In the genomic region with DNA sequence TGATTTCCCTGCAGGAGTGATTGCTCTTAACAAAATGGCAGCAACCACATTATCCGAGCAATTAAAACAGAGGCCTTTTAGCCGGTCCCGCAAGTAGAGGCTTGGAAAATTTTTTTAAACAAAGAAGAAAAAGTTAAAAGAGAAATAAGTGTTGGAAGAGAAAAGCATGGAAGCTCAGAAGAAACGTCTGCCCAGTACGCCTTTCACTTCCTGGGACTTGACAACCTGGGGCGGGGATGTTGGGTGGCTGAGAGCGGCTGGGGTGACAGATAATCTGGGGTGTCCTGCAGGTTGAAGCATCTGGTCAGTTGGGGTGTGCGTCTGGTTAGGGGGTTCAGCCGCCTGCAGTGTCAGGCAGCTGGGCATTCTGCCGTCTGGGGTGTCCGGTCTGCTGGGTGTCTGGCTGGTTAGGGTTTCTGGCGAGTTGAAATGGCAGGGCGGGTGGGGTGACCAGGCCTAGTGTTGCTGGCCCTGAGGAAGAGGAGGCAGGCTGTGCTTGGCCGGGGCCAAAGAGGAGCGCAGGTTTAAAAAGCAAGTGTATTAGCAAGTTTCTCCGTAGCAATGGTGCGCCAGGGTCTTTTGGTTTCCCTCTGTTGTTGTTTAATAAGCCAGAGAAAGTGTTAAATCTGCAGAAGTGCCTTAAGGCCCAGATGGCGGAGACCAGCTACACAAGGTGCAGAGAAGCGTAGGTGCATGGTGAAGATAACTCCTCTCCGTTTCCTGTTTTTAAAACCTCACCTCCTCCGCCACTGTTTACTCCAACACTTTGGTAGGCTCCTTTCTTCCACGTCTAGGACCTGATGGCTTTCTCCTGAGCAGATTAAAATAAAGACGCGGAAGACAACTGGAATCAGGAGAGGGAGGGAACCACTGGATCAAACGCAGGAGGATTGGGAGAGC, we compare ENCODE assay signal across 15 cellular contexts. TPM values are rescaled to one million over a fixed set of nuclear protein-coding genes. Genes with fewer than 3 reads are reported as not detected.
DNase-seq lines count a peak whose midpoint lies in the region; ATAC-seq and TF ChIP-seq lines count a peak whose summit lies in the region.
"Had no signal": no experiment of that assay in that cellular context is flagged by ENCODE, and none has a peak within 500 bp of the region (broad histone marks: within the 10 kb centered on the region; RNA-seq: fewer than 3 reads in every experiment).

No MANE protein-coding gene starts in this region.

- CTCF ChIA-PET in activated CD8-positive, alpha-beta T cell treated with anti-CD3 and anti-CD28 coated beads, Interleukin-2, amount 10 ng/mL, durations not matched to agents 7 days and 5 days (lab: Charles Lee): interaction anchor here (1.0 kb wide), 1 partner anchor 19 kb away, joined by 4 read pairs; no protein-coding TSS in a partner anchor
- CTCF ChIA-PET in activated CD8-positive, alpha-beta T cell treated with anti-CD3 and anti-CD28 coated beads for 36 hours (lab: Charles Lee): interaction anchor here (1.1 kb wide), 1 partner anchor 15 kb away, joined by 4 read pairs; no protein-coding TSS in a partner anchor

- POLR2A ChIA-PET in activated CD8-positive, alpha-beta T cell treated with anti-CD3 and anti-CD28 coated beads, Interleukin-2, amount 10 ng/mL, durations not matched to agents 7 days and 5 days (lab: Charles Lee): interaction anchor here (0.6 kb wide), 1 partner anchor 493 kb away, joined by 3 read pairs; no protein-coding TSS in a partner anchor
- POLR2A ChIA-PET in activated CD8-positive, alpha-beta T cell treated with anti-CD3 and anti-CD28 coated beads for 36 hours (lab: Charles Lee): interaction anchor here (0.9 kb wide), 1 partner anchor 9 kb away, joined by 3 read pairs; no protein-coding TSS in a partner anchor

- no peak for ATAC-seq in activated CD8-positive, alpha-beta T cell treated with anti-CD3 and anti-CD28 coated beads, Interleukin-2, amount 10 ng/mL, durations not matched to agents 7 days and 5 days
- no peak for ATAC-seq in activated CD8-positive, alpha-beta T cell treated with anti-CD3 and anti-CD28 coated beads for 36 hours
- no peak for ATAC-seq in stimulated activated naive B cell treated with anti-CD40 and anti-IgM and Interleukin-4, amounts not matched to agents 10 μg/mL and 1 μg/mL and 100 μg/mL, for 72 hours (replicated peaks)
- no peak for ATAC-seq in HG03432 (IDR thresholded peaks at IDR 0.05; ENCODE audit: unreplicated experiment)
- ATAC-seq: activated CD4-positive, CD25-positive, alpha-beta regulatory T cell treated with anti-CD3 and anti-CD28 coated beads, Interleukin-2, amount 50 U/mL, for 24 hours; psoas muscle had no signal

- TF ChIP-seq CTCF in activated CD8-positive, alpha-beta T cell treated with anti-CD3 and anti-CD28 coated beads for 36 hours (IDR thresholded peaks at IDR 0.05): no peak
- no peak for TF ChIP-seq CTCF in glutamatergic neuron (IDR thresholded peaks at IDR 0.05; ENCODE audit: partially characterized antibody, unreplicated experiment)

- intact Hi-C loops in activated CD8-positive, alpha-beta T cell treated with anti-CD3 and anti-CD28 coated beads for 36 hours (cut with micrococcal nuclease): loop anchor here (5.0 kb wide), 1 partner anchor 693 kb away; no protein-coding TSS in a partner anchor

- H3K4me1 Mint-ChIP-seq in activated CD8-positive, alpha-beta T cell treated with anti-CD3 and anti-CD28 coated beads, Interleukin-2, amount 10 ng/mL, durations not matched to agents 7 days and 5 days (ENCODE audit: low read depth): peaks cover 9% of the 10 kb centered on the region
- H3K4me1 Mint-ChIP-seq in activated CD8-positive, alpha-beta T cell treated with anti-CD3 and anti-CD28 coated beads for 36 hours (ENCODE audit: low read depth): peaks cover 9% of the 10 kb centered on the region
- H3K4me1 Mint-ChIP-seq in IgD-negative memory B cell (peaks cover 2 to 14% (median 3%) of the 10 kb centered on the region in 3 donors), glutamatergic neuron (ENCODE audit: low read depth, unreplicated experiment) (peaks cover 21% of the 10 kb centered on the region)
- H3K4me1 Mint-ChIP-seq in stimulated activated naive B cell treated with anti-CD40 and anti-IgM and Interleukin-4, amounts not matched to agents 10 μg/mL and 1 μg/mL and 100 μg/mL, for 72 hours: peaks cover 14 to 28% of the 10 kb centered on the region in 2 donors

- peaks cover 85% of the 10 kb centered on the region for H3K27me3 Mint-ChIP-seq in activated CD8-positive, alpha-beta T cell treated with anti-CD3 and anti-CD28 coated beads, Interleukin-2, amount 10 ng/mL, durations not matched to agents 7 days and 5 days (ENCODE audit: low read depth)
- peaks cover 89% of the 10 kb centered on the region for H3K27me3 Mint-ChIP-seq in activated CD8-positive, alpha-beta T cell treated with anti-CD3 and anti-CD28 coated beads for 36 hours
- H3K27me3 Mint-ChIP-seq in IgD-negative memory B cell (peaks cover 80% of the 10 kb centered on the region), glutamatergic neuron (ENCODE audit: unreplicated experiment) (peaks cover 50% of the 10 kb centered on the region)
- H3K27me3 Mint-ChIP-seq in stimulated activated naive B cell treated with anti-CD40 and anti-IgM and Interleukin-4, amounts not matched to agents 10 μg/mL and 1 μg/mL and 100 μg/mL, for 72 hours: peaks cover 77 to 93% of the 10 kb centered on the region in 2 donors

- peaks cover 31% of the 10 kb centered on the region for H3K36me3 Mint-ChIP-seq in activated CD8-positive, alpha-beta T cell treated with anti-CD3 and anti-CD28 coated beads, Interleukin-2, amount 10 ng/mL, durations not matched to agents 7 days and 5 days (ENCODE audit: low read depth)
- H3K36me3 Mint-ChIP-seq in activated CD8-positive, alpha-beta T cell treated with anti-CD3 and anti-CD28 coated beads for 36 hours (ENCODE audit: low read depth): peaks cover 11% of the 10 kb centered on the region
- H3K36me3 Mint-ChIP-seq in IgD-negative memory B cell (peaks cover 5% of the 10 kb centered on the region), glutamatergic neuron (ENCODE audit: unreplicated experiment) (peaks cover 7% of the 10 kb centered on the region)
- peaks cover 16 to 29% of the 10 kb centered on the region in 2 donors for H3K36me3 Mint-ChIP-seq in stimulated activated naive B cell treated with anti-CD40 and anti-IgM and Interleukin-4, amounts not matched to agents 10 μg/mL and 1 μg/mL and 100 μg/mL, for 72 hours

- peaks cover 11% of the 10 kb centered on the region for H3K9me3 Mint-ChIP-seq in activated CD8-positive, alpha-beta T cell treated with anti-CD3 and anti-CD28 coated beads, Interleukin-2, amount 10 ng/mL, durations not matched to agents 7 days and 5 days (ENCODE audit: insufficient read depth)
- peaks cover 1% of the 10 kb centered on the region for H3K9me3 Mint-ChIP-seq in activated CD8-positive, alpha-beta T cell treated with anti-CD3 and anti-CD28 coated beads for 36 hours
- peaks cover 2 to 39% (median 3%) of the 10 kb centered on the region in 3 donors for H3K9me3 Mint-ChIP-seq in IgD-negative memory B cell
- peaks cover 33% of the 10 kb centered on the region for H3K9me3 Mint-ChIP-seq in glutamatergic neuron (ENCODE audit: unreplicated experiment)
- H3K9me3 Mint-ChIP-seq in stimulated activated naive B cell treated with anti-CD40 and anti-IgM and Interleukin-4, amounts not matched to agents 10 μg/mL and 1 μg/mL and 100 μg/mL, for 72 hours: peaks cover 11 to 15% of the 10 kb centered on the region in 2 donors

- peak overlapping the region; percentile 49 for H3K4me3 Mint-ChIP-seq in activated CD8-positive, alpha-beta T cell treated with anti-CD3 and anti-CD28 coated beads, Interleukin-2, amount 10 ng/mL, durations not matched to agents 7 days and 5 days
- no peak overlapping the region for H3K4me3 Mint-ChIP-seq in activated CD8-positive, alpha-beta T cell treated with anti-CD3 and anti-CD28 coated beads for 36 hours
- H3K4me3 Mint-ChIP-seq in IgD-negative memory B cell: peak overlapping the region in 3 of 4 donors; percentile 54 to 86 (median 66)
- no peak overlapping the region for H3K4me3 Mint-ChIP-seq in glutamatergic neuron (ENCODE audit: unreplicated experiment)
- peak overlapping the region in 1 of 2 donors; percentile 32 for H3K4me3 Mint-ChIP-seq in stimulated activated naive B cell treated with anti-CD40 and anti-IgM and Interleukin-4, amounts not matched to agents 10 μg/mL and 1 μg/mL and 100 μg/mL, for 72 hours

- no peak for DNase-seq in activated CD8-positive, alpha-beta T cell treated with anti-CD3 and anti-CD28 coated beads, Interleukin-2, amount 10 ng/mL, durations not matched to agents 7 days and 5 days
- no peak for DNase-seq in activated CD8-positive, alpha-beta T cell treated with anti-CD3 and anti-CD28 coated beads for 36 hours
- no peak for DNase-seq in glutamatergic neuron
- no peak for DNase-seq in stimulated activated naive B cell treated with anti-CD40 and anti-IgM and Interleukin-4, amounts not matched to agents 10 μg/mL and 1 μg/mL and 100 μg/mL, for 72 hours
- DNase-seq in NCI-H187 treated with DMSO at 0.1 percent for 48 hours (lab: John Stamatoyannopoulos, UW): no peak
- no peak for DNase-seq in KG1 (lab: John Stamatoyannopoulos, UW)
- DNase-seq: ACHN, DMS153, dorsolateral prefrontal cortex, psoas muscle had no signal

- peak overlapping the region; percentile 58 for H3K27ac Mint-ChIP-seq in activated CD8-positive, alpha-beta T cell treated with anti-CD3 and anti-CD28 coated beads, Interleukin-2, amount 10 ng/mL, durations not matched to agents 7 days and 5 days
- no peak overlapping the region for H3K27ac Mint-ChIP-seq in activated CD8-positive, alpha-beta T cell treated with anti-CD3 and anti-CD28 coated beads for 36 hours
- H3K27ac Mint-ChIP-seq in IgD-negative memory B cell: peak overlapping the region; percentile 32 to 91 (median 89)
- peak overlapping the region; percentile 16 for H3K27ac Mint-ChIP-seq in glutamatergic neuron (ENCODE audit: unreplicated experiment)
- peak overlapping the region; percentile 91 for H3K27ac Mint-ChIP-seq in stimulated activated naive B cell treated with anti-CD40 and anti-IgM and Interleukin-4, amounts not matched to agents 10 μg/mL and 1 μg/mL and 100 μg/mL, for 72 hours

RNA-seq across cellular contexts. Expression of a gene that starts 5.6 kb away (rescaled TPM):
- total RNA-seq in activated CD8-positive, alpha-beta T cell treated with anti-CD3 and anti-CD28 coated beads, Interleukin-2, amount 10 ng/mL, durations not matched to agents 7 days and 5 days: not detected
- total RNA-seq in activated CD8-positive, alpha-beta T cell treated with anti-CD3 and anti-CD28 coated beads for 36 hours: not detected
- not detected for polyA plus RNA-seq in IgD-negative memory B cell
- total RNA-seq in glutamatergic neuron (ENCODE audit: unreplicated experiment): not detected
- total RNA-seq: SJSA1, temporal lobe had no signal

Comparison
In these comparisons a context has a peak if more than half of its experiments do, and no peak if none do; other contexts are left out.
1. H3K4me3 Mint-ChIP-seq: peak in activated CD8-positive, alpha-beta T cell treated with anti-CD3 and anti-CD28 coated beads, Interleukin-2, amount 10 ng/mL, durations not matched to agents 7 days and 5 days (single experiment) and IgD-negative memory B cell (3 of 4); none in activated CD8-positive, alpha-beta T cell treated with anti-CD3 and anti-CD28 coated beads for 36 hours (single experiment) and glutamatergic neuron (single experiment).